Comparison of ENCODE assay signal across 16 cellular contexts in the genomic region with DNA sequence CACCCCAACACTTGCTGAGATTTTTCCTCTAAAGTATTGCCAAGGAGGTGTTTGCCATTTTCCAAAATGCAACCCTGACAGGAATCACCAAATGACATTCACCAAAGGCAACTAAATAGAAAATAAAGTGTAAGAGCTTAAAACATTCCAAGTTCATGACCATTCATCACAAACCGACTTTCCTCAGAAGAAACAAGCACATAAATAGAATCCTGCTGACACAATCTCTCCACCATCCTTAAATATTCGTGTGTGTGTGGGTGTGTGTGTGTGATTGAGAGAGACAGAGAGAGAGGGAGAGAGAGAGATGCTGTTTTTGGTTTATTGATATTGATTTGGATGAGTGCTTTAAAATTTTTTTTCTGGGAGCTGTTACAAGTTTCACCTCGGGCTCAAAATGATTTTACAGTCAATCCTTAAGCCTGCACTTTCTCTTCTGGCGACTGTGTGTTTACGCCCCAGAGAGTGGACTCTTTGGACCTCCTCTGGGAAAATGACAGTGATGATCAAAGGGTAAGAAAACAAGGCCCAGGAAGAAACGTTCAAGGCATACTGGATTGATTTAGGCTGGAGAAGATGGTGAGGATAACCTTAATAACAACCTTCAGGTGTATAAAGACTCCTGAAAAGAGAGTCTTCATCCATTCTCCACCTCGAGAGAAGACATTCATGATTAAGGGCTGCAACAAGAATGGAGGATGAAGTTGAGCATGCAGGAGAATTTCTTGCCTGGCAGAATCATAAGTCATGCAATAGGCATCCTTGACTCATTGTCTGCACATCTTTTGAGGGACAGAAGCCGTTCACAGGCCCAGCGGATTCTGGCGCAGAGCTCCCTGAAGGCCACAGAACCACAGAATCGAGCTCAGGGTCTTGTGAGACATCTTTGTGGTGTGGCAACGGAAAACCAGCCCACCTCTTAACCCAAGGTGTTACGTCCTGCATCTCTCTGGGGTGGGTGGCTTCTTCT.
DNase-seq lines count a peak whose midpoint lies in the region; ATAC-seq, FAIRE-seq and TF ChIP-seq lines count a peak whose summit lies in the region.
"Had no signal": no experiment of that assay in that cellular context is flagged by ENCODE, and none has a peak within 500 bp of the region (broad histone marks: within the 10 kb centered on the region; RNA-seq: fewer than 3 reads in every experiment).

No MANE protein-coding gene starts in this region.

- TF ChIP-seq CTCF in MCF 10A (IDR thresholded peaks at IDR 0.05; ENCODE audit: unreplicated experiment) (no peak), breast epithelium (IDR thresholded peaks at IDR 0.05) (no peak), foreskin keratinocyte (conservative IDR thresholded peaks at IDR 0.05) (no peak)

- H3K9me3 ChIP-seq in breast epithelium (peaks cover 0 to 3% of the 10 kb centered on the region in 2 donors), SJSA1 (replicated peaks) (no peaks in the 10 kb centered on the region)
- H3K9me3 ChIP-seq: esophagus squamous epithelium, vagina had no signal

- no TSS peak for BruUV-seq in MCF 10A (replicated peaks; lab: Mats Ljungman, UMichigan)

- H3K27ac ChIP-seq in breast epithelium (no peak overlapping the region), SJSA1 (peak overlapping the region; percentile 58), foreskin keratinocyte (no peak overlapping the region)
- H3K27ac ChIP-seq: BLaER1, esophagus squamous epithelium, vagina had no signal

- no peaks in the 10 kb centered on the region for H3K27me3 ChIP-seq in breast epithelium
- no peaks in the 10 kb centered on the region for H3K27me3 ChIP-seq in SJSA1 (replicated peaks)
- H3K27me3 ChIP-seq in foreskin keratinocyte, result no peaks in the 10 kb centered on the region
- H3K27me3 ChIP-seq: BLaER1, esophagus squamous epithelium, vagina had no signal

- FAIRE-seq in urothelium cell line (lab: Jason Lieb, UNC), result no peak
- FAIRE-seq: islet of Langerhans had no signal

- H3K4me1 ChIP-seq in breast epithelium (no peaks in the 10 kb centered on the region), SJSA1 (replicated peaks) (peaks cover 7% of the 10 kb centered on the region), foreskin keratinocyte (peaks cover 11% of the 10 kb centered on the region)
- H3K4me1 ChIP-seq: BLaER1, esophagus squamous epithelium, vagina had no signal

- no peaks in the 10 kb centered on the region for H3K27me3 Mint-ChIP-seq in MCF 10A (ENCODE audit: insufficient read depth, unreplicated experiment)

- CTCF ChIA-PET in MCF 10A (lab: Yijun Ruan, JAX), result no interaction called here

- H3K4me3 ChIP-seq in breast epithelium (no peak overlapping the region), SJSA1 (no peak overlapping the region)
- H3K4me3 ChIP-seq: BLaER1, esophagus squamous epithelium, vagina had no signal

- DNase-seq in MCF 10A (ENCODE audit: unreplicated experiment), result peak; percentile 22
- DNase-seq in breast epithelium (ENCODE audit: low spot score in 2 of 2), result no peak
- peak in 1 of 2 experiments; percentile 28 for DNase-seq in SJSA1 (ENCODE audit: low read depth in 1 of 2, low spot score in 2 of 2)
- peak; percentile 81 to 90 for DNase-seq in foreskin keratinocyte
- DNase-seq in urothelium cell line (ENCODE audit: low spot score), result peak; percentile 76
- DNase-seq in NCI-H1105 (lab: John Stamatoyannopoulos, UW), result no peak
- DNase-seq in epidermal melanocyte (ENCODE audit: insufficient read length, low spot score), result no peak
- DNase-seq: activated T-cell treated with anti-CD3 and anti-CD28 coated beads, Interleukin-2, amount 50 U/mL, for 48 hours; esophagus squamous epithelium; naive thymus-derived CD4-positive, alpha-beta T cell; NCI-H748 treated with DMSO at 0.1 percent for 48 hours had no signal

- no peaks in the 10 kb centered on the region for H3K9me3 Mint-ChIP-seq in MCF 10A (ENCODE audit: unreplicated experiment)

- H3K36me3 ChIP-seq in breast epithelium (no peaks in the 10 kb centered on the region), SJSA1 (no peaks in the 10 kb centered on the region)
- H3K36me3 ChIP-seq: BLaER1, esophagus squamous epithelium, vagina had no signal

- no peaks in the 10 kb centered on the region for H3K4me1 Mint-ChIP-seq in MCF 10A (ENCODE audit: insufficient read depth, unreplicated experiment)

- intact Hi-C loops in MCF 10A (cut with micrococcal nuclease) (no loop called here), breast epithelium (cut with DNase I; ENCODE audit: low total_unique reads) (no loop called here)

- peak; percentile 94 for ATAC-seq in foreskin keratinocyte
- no peak for ATAC-seq in HG03135 (IDR thresholded peaks at IDR 0.05; ENCODE audit: unreplicated experiment)
- ATAC-seq: activated CD4-positive, CD25-positive, alpha-beta regulatory T cell treated with anti-CD3 and anti-CD28 coated beads, Interleukin-2, amount 50 U/mL, for 24 hours; naive thymus-derived CD4-positive, alpha-beta T cell had no signal

- H3K4me3 Mint-ChIP-seq in MCF 10A (ENCODE audit: unreplicated experiment), result no peak overlapping the region
- H3K4me3 Mint-ChIP-seq: naive thymus-derived CD4-positive, alpha-beta T cell had no signal

- TF ChIP-seq POLR2A in breast epithelium (IDR thresholded peaks at IDR 0.05), result no peak

- POLR2A ChIA-PET in MCF 10A (lab: Yijun Ruan, JAX), result no interaction called here

- no peak overlapping the region for H3K27ac Mint-ChIP-seq in MCF 10A (ENCODE audit: low read depth, unreplicated experiment)
- H3K27ac Mint-ChIP-seq: naive thymus-derived CD4-positive, alpha-beta T cell had no signal

- peaks cover 7% of the 10 kb centered on the region for H3K36me3 Mint-ChIP-seq in MCF 10A (ENCODE audit: insufficient read depth, unreplicated experiment)
- H3K36me3 Mint-ChIP-seq: naive thymus-derived CD4-positive, alpha-beta T cell had no signal

Comparison
In these comparisons a context has a peak if more than half of its experiments do, and no peak if none do; other contexts are left out.
1. DNase-seq: peak in MCF 10A (single experiment), foreskin keratinocyte (2 of 2) and urothelium cell line (single experiment); none in breast epithelium (0 of 2), NCI-H1105 (single experiment) and epidermal melanocyte (single experiment).